ENCODE assay signal across 9 cellular contexts in the genomic region with DNA sequence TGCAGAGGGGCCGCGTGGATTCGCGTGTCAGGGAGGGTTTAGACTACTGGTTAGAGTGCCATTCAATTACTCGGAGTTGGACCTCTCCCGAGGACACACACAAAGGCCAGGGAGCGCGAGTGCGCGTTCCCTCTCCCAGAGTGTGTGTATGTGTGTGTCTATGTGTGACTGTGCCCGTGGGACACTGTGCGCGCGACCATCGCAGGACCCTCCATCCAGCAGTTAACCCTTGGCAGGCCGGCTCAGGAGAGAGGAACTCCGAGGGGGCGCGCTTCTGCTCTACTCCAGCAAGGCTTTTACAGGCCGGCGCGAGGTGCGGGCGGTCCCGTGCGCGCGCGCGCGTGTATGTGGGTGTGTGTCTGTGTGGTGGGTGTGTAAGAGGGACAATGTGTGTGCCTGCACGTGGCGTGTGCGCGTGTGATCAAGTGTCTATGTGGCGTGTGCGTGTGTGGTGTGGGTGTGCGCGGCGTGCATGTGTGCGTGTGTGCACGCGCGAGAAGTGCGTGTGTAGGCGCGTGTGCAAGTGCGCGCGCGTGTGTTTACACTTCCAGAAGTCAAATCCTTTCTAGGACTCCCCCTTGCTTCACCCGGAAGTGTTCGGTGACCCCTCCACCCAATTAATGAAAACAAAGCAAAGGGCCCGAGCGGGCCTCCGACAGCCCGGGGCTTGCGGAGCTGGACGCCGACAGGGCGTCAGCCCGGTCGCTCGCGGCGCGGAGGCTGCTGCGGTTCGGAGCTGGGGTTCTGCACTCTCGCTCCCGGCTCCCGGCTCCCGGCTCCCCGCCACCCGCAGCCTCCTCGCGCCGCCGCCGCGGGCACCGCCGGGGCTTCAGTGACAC.
DNase-seq lines count a peak whose midpoint lies in the region; ATAC-seq, FAIRE-seq and TF ChIP-seq lines count a peak whose summit lies in the region.
"Had no signal": no experiment of that assay in that cellular context is flagged by ENCODE, and none has a peak within 500 bp of the region (broad histone marks: within the 10 kb centered on the region; RNA-seq: fewer than 3 reads in every experiment).

No MANE protein-coding gene starts in this region.

- H3K9me3 ChIP-seq in osteoblast (ENCODE audit: low read depth, low read length): no peaks in the 10 kb centered on the region

- no peaks in the 10 kb centered on the region for H3K36me3 ChIP-seq in osteoblast (ENCODE audit: insufficient read depth, low read length)

- peak overlapping the region; percentile 74 for H3K4me3 ChIP-seq in osteoblast (ENCODE audit: insufficient read depth, low read length)

- no peak for FAIRE-seq in GM19239 (lab: Jason Lieb, UNC)
- FAIRE-seq: G401.6 had no signal

- peak overlapping the region; percentile 92 for H3K4me2 ChIP-seq in osteoblast (ENCODE audit: insufficient read depth, low read length)

- no peak for TF ChIP-seq CTCF in osteoblast (IDR thresholded peaks at IDR 0.05; ENCODE audit: extremely low read depth, low read depth, low read length)

- H3K9me3 Mint-ChIP-seq in activated T-cell treated with anti-CD3 and anti-CD28 coated beads, Interleukin-2, amount 50 U/mL, for 72 hours: no peaks in the 10 kb centered on the region

- H3K27me3 Mint-ChIP-seq in activated T-cell treated with anti-CD3 and anti-CD28 coated beads, Interleukin-2, amount 50 U/mL, for 72 hours (ENCODE audit: low read depth): peaks cover 14% of the 10 kb centered on the region

- peak; percentile 22 for DNase-seq in activated CD4-positive, alpha-beta T cell treated with anti-CD3 and anti-CD28 coated beads for 48 hours
- no peak for DNase-seq in activated CD4-positive, alpha-beta T cell treated with anti-CD3 and anti-CD28 coated beads for 4 hours
- DNase-seq in activated T-cell treated with anti-CD3 and anti-CD28 coated beads, Interleukin-2, amount 50 U/mL, for 72 hours: peak in 1 of 2 donors; percentile 30
- peak; percentile 47 for DNase-seq in globus pallidus (ENCODE audit: low spot score)
- DNase-seq in osteoblast (ENCODE audit: insufficient read length, low spot score, missing footprints): peak; percentile 94
- no peak for DNase-seq in SW 1271 (lab: John Stamatoyannopoulos, UW)
- no peak for DNase-seq in GM19239 (ENCODE audit: insufficient read length, low spot score)

- H3K36me3 Mint-ChIP-seq in activated T-cell treated with anti-CD3 and anti-CD28 coated beads, Interleukin-2, amount 50 U/mL, for 72 hours (ENCODE audit: insufficient read depth in 2 of 2): no peaks in the 10 kb centered on the region

- peaks cover 2% of the 10 kb centered on the region for H3K27me3 ChIP-seq in osteoblast (ENCODE audit: insufficient read depth, low read length)

- H3K4me3 Mint-ChIP-seq in activated T-cell treated with anti-CD3 and anti-CD28 coated beads, Interleukin-2, amount 50 U/mL, for 72 hours: peak overlapping the region; percentile 81 to 84

- no peaks in the 10 kb centered on the region for H4K20me1 ChIP-seq in osteoblast (ENCODE audit: insufficient read depth, low read length)

- no peak overlapping the region for H3K27ac Mint-ChIP-seq in activated T-cell treated with anti-CD3 and anti-CD28 coated beads, Interleukin-2, amount 50 U/mL, for 72 hours

- H3K27ac ChIP-seq in osteoblast (ENCODE audit: low read depth, low read length): no peak overlapping the region

- H3K79me2 ChIP-seq in osteoblast (ENCODE audit: insufficient read depth, low read length): no peaks in the 10 kb centered on the region

- ATAC-seq in activated T-cell treated with anti-CD3 and anti-CD28 coated beads, Interleukin-2, amount 50 U/mL, for 72 hours (replicated peaks in 1 of 2): peak in 1 of 2 donors; percentile 38
- ATAC-seq in GM19351 (IDR thresholded peaks at IDR 0.05; ENCODE audit: unreplicated experiment): no peak

- H3K4me1 ChIP-seq in osteoblast (ENCODE audit: insufficient read depth, low read length): peaks cover 3% of the 10 kb centered on the region

- peaks cover 24% of the 10 kb centered on the region for H3K4me1 Mint-ChIP-seq in activated T-cell treated with anti-CD3 and anti-CD28 coated beads, Interleukin-2, amount 50 U/mL, for 72 hours (ENCODE audit: low read depth)

- peak overlapping the region; percentile 93 for H2AFZ ChIP-seq in osteoblast (ENCODE audit: low read length)

Comparison
In these comparisons a context has a peak if more than half of its experiments do, and no peak if none do; other contexts are left out.
1. DNase-seq: peak in activated CD4-positive, alpha-beta T cell treated with anti-CD3 and anti-CD28 coated beads for 48 hours (single experiment), globus pallidus (single experiment) and osteoblast (single experiment); none in activated CD4-positive, alpha-beta T cell treated with anti-CD3 and anti-CD28 coated beads for 4 hours (0 of 2), SW 1271 (0 of 2) and GM19239 (single experiment).